In the genomic region with DNA sequence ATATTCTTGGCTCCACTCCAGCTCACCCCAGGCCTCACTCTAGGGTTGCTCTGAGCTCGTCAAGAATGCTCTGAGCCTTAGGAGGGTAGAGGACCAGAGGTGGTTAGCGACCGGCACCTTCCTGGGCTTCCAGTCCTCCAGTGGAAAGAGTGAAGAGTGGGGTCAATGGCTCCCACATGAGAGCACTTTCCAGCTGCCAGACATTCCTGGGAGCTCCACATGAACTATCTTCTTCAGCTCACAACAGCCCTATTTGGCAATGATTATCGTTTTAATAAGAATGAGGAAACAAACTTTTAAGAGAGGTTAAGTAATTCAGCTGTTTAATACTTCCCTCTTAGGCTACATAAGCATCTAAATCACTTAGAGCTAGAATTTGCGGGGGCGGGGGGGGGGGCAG, we compare ENCODE assay signal across 27 cellular contexts.
DNase-seq lines count a peak whose midpoint lies in the region; ATAC-seq, FAIRE-seq and TF ChIP-seq lines count a peak whose summit lies in the region.
"Had no signal": no experiment of that assay in that cellular context is flagged by ENCODE, and none has a peak within 500 bp of the region (broad histone marks: within the 10 kb centered on the region; RNA-seq: fewer than 3 reads in every experiment).

No MANE protein-coding gene starts in this region.

- peaks cover 22% of the 10 kb centered on the region for H3K4me1 Mint-ChIP-seq in nephron
- H3K4me1 Mint-ChIP-seq: activated T-helper 17 cell treated with anti-CD3 and anti-CD28 coated beads, Interleukin-2, amount 50 U/mL, for 72 hours; CD8-positive, alpha-beta memory T cell; central memory CD8-positive, alpha-beta T cell had no signal

- DNase-seq in BJ (ENCODE audit: low read depth) (peak; percentile 12), GM13976 (ENCODE audit: low spot score) (peak; percentile 0), K562 (ENCODE audit: extremely low read depth in 1 of 4, low spot score in 3 of 4) (no peak), NCI-H1092 treated with DMSO at 0.1 percent for 48 hours (lab: John Stamatoyannopoulos, UW) (no peak)
- no peak for DNase-seq in activated CD4-positive, alpha-beta T cell treated with anti-CD3 and anti-CD28 coated beads for 48 hours
- DNase-seq: activated CD4-positive, alpha-beta T cell treated with anti-CD3 and anti-CD28 coated beads, Interleukin-2, amount 50 U/mL, for 48 hours; activated CD4-positive, CD25-positive, alpha-beta regulatory T cell; activated CD8-positive, alpha-beta memory T cell treated with anti-CD3 and anti-CD28 coated beads, Interleukin-2, amount 50 U/mL, for 48 hours; CD8-positive, alpha-beta memory T cell; dorsolateral prefrontal cortex; foreskin keratinocyte; GF-D8; left ventricle myocardium superior; NCI-H748 treated with DMSO at 0.1 percent for 48 hours; PC-9; Right ventricle myocardium superior; stimulated activated CD4-positive, alpha-beta T cell treated with anti-CD3 and anti-CD28 coated beads, Interleukin-4, amount 100 ng/mL, for 24 hours; stimulated activated naive CD8-positive, alpha-beta T cell treated with anti-CD3 and anti-CD28 coated beads, Interleukin-15, Interleukin-2, amounts not matched to agents 100 U/mL and 50 U/mL, for 24 hours; SW 1271 had no signal

- H2AFZ ChIP-seq in K562 (ENCODE audit: low read depth, low read length), result no peak overlapping the region
- H2AFZ ChIP-seq: PC-9 had no signal

- H3K27ac Mint-ChIP-seq in nephron, result peak overlapping the region; percentile 46 to 85 (median 83)
- H3K27ac Mint-ChIP-seq: activated naive CD4-positive, alpha-beta T cell treated with anti-CD3 and anti-CD28 coated beads, Interleukin-2, amount 50 U/mL, for 72 hours; activated T-helper 17 cell treated with anti-CD3 and anti-CD28 coated beads, Interleukin-2, amount 50 U/mL, for 72 hours; CD8-positive, alpha-beta memory T cell; natural killer cell treated with Interleukin-12 subunit alpha and Interleukin-12 subunit beta and Interleukin-15 and Interleukin-18, amount 100 ng/mL, for 72 hours had no signal

- intact Hi-C loops in K562 (cut with micrococcal nuclease), result no loop called here

- peaks cover 3% of the 10 kb centered on the region for H3K27me3 Mint-ChIP-seq in nephron (ENCODE audit: low read depth)
- H3K27me3 Mint-ChIP-seq: activated T-helper 17 cell treated with anti-CD3 and anti-CD28 coated beads, Interleukin-2, amount 50 U/mL, for 72 hours; central memory CD8-positive, alpha-beta T cell had no signal

- H3K9me3 Mint-ChIP-seq in nephron, result no peaks in the 10 kb centered on the region
- H3K9me3 Mint-ChIP-seq: activated T-helper 17 cell treated with anti-CD3 and anti-CD28 coated beads, Interleukin-2, amount 50 U/mL, for 72 hours; CD8-positive, alpha-beta memory T cell; central memory CD8-positive, alpha-beta T cell; natural killer cell treated with Interleukin-12 subunit alpha and Interleukin-12 subunit beta and Interleukin-15 and Interleukin-18, amount 100 ng/mL, for 72 hours had no signal

- H3K4me3 Mint-ChIP-seq in nephron, result no peak overlapping the region
- H3K4me3 Mint-ChIP-seq: activated T-helper 17 cell treated with anti-CD3 and anti-CD28 coated beads, Interleukin-2, amount 50 U/mL, for 72 hours; CD8-positive, alpha-beta memory T cell; central memory CD8-positive, alpha-beta T cell; natural killer cell treated with Interleukin-12 subunit alpha and Interleukin-12 subunit beta and Interleukin-15 and Interleukin-18, amount 100 ng/mL, for 72 hours had no signal

- in situ Hi-C loops in GM13976 (cut with MboI; ENCODE audit: low sequenced_read_pairs, unreplicated experiment), result no loop called here
- in situ Hi-C loops in K562 (cut with MboI), result no loop called here

- no peak overlapping the region for H3K27ac ChIP-seq in K562 (ENCODE audit: extremely low read depth, low read depth, low read length)
- H3K27ac ChIP-seq: ascending aorta, dorsolateral prefrontal cortex, foreskin keratinocyte, PC-9, right atrium auricular region had no signal

- no peak for ATAC-seq in K562
- no peak for ATAC-seq in GM18870 (IDR thresholded peaks at IDR 0.05; ENCODE audit: unreplicated experiment)
- ATAC-seq: activated naive CD4-positive, alpha-beta T cell treated with anti-CD3 and anti-CD28 coated beads, Interleukin-2, amount 50 U/mL, for 72 hours; activated T-helper 17 cell treated with anti-CD3 and anti-CD28 coated beads, Interleukin-2, amount 50 U/mL, for 72 hours; foreskin keratinocyte; left ventricle myocardium superior; stimulated activated naive CD8-positive, alpha-beta T cell treated with anti-CD3 and anti-CD28 coated beads, Interleukin-15, Interleukin-2, amounts not matched to agents 100 U/mL and 50 U/mL, for 24 hours had no signal

- no peaks in the 10 kb centered on the region for H3K9me3 ChIP-seq in K562 (replicated peaks; ENCODE audit: control insufficient read depth, insufficient read depth, low read depth, low read length)
- H3K9me3 ChIP-seq: ascending aorta, right atrium auricular region had no signal

- no peak for TF ChIP-seq EP300 in K562 (IDR thresholded peaks at IDR 0.05; ENCODE audit: low read length)

- CTCF ChIA-PET in BJ (lab: Yijun Ruan, JAX), result interaction anchor here (0.6 to 1.0 kb wide), 3 partner anchors 80 to 306 kb away, joined by 3 read pairs; no protein-coding TSS in a partner anchor
- CTCF ChIA-PET in K562 (lab: Yijun Ruan, JAX; ENCODE audit: low intra/inter-chr PET ratio), result no interaction called here

- POLR2A ChIA-PET in BJ (lab: Charles Lee) (no interaction called here), K562 (lab: Yijun Ruan, JAX) (interaction anchor here (1.0 kb wide), 1 partner anchor 9 kb away, joined by 4 read pairs; no protein-coding TSS in a partner anchor)

- 1% methylated on average over 4 of the region's 6 CpGs for WGBS in K562 (ENCODE audit: insufficient coverage, low coverage, missing lambda C conversion rate)

- H3K27me3 ChIP-seq in BJ (ENCODE audit: control insufficient read depth, insufficient read depth, low read length), result no peaks in the 10 kb centered on the region
- H3K27me3 ChIP-seq in K562 (ENCODE audit: control insufficient read depth in 2 of 2, insufficient read depth in 2 of 2, low read length in 2 of 2), result peaks cover 0 to 6% of the 10 kb centered on the region in 2 experiments; a peak in 2 of 5 replicates
- H3K27me3 ChIP-seq: ascending aorta, dorsolateral prefrontal cortex, foreskin keratinocyte, right atrium auricular region had no signal

- H3K4me1 ChIP-seq in K562 (replicated peaks in 1 of 2; ENCODE audit: control insufficient read depth in 2 of 2, insufficient read depth in 2 of 2, low read length in 2 of 2), result no peaks in the 10 kb centered on the region
- H3K4me1 ChIP-seq: ascending aorta, foreskin keratinocyte, right atrium auricular region had no signal

- no peak overlapping the region for H3K9ac ChIP-seq in K562 (ENCODE audit: insufficient read depth in 1 of 2, low read depth in 2 of 2, low read length in 2 of 2)

- no TSS peak for BruUV-seq in K562 (replicated peaks; lab: Mats Ljungman, UMichigan)

- H3K36me3 Mint-ChIP-seq in nephron (ENCODE audit: low read depth), result peaks cover 7% of the 10 kb centered on the region
- H3K36me3 Mint-ChIP-seq: natural killer cell treated with Interleukin-12 subunit alpha and Interleukin-12 subunit beta and Interleukin-15 and Interleukin-18, amount 100 ng/mL, for 72 hours had no signal

- no peak overlapping the region for H3K4me2 ChIP-seq in K562 (ENCODE audit: insufficient read depth, low read length)
- H3K4me2 ChIP-seq: PC-9 had no signal

- H3K36me3 ChIP-seq in BJ (ENCODE audit: control insufficient read depth, insufficient read depth, low read length) (no peaks in the 10 kb centered on the region), K562 (ENCODE audit: control insufficient read depth, insufficient read depth, low read length) (no peaks in the 10 kb centered on the region)
- H3K36me3 ChIP-seq: right atrium auricular region had no signal

- H3K79me2 ChIP-seq in K562 (ENCODE audit: control insufficient read depth, insufficient read depth, low read length), result no peaks in the 10 kb centered on the region

- H3K4me3 ChIP-seq in BJ (ENCODE audit: low read depth, low read length) (no peak overlapping the region), K562 (no peak overlapping the region)
- H3K4me3 ChIP-seq: ascending aorta, dorsolateral prefrontal cortex, PC-9, right atrium auricular region had no signal

- FAIRE-seq in K562 (lab: Jason Lieb, UNC), result no peak

- no peak for TF ChIP-seq POLR2A in K562 (conservative IDR thresholded peaks at IDR 0.05)

- TF ChIP-seq RAD21 in K562 (CRISPR knock-in tag; conservative IDR thresholded peaks at IDR 0.05 in 1 of 2, IDR thresholded peaks at IDR 0.05 in 1 of 2), result no peak

- no peak for TF ChIP-seq CTCF in BJ (IDR thresholded peaks at IDR 0.05; ENCODE audit: insufficient read depth, low read depth, low read length)
- no peak for TF ChIP-seq CTCF in GM13976 (IDR thresholded peaks at IDR 0.05; ENCODE audit: borderline replicate concordance, control extremely low read depth, extremely low read depth, insufficient read depth, missing control alignments)
- no peak for TF ChIP-seq CTCF in K562 (IDR thresholded peaks at IDR 0.05 in 2 of 3, conservative IDR thresholded peaks at IDR 0.05 in 1 of 3; ENCODE audit: insufficient read depth in 2 of 3, low read depth in 1 of 3, low read length in 3 of 3)
- TF ChIP-seq CTCF in nephron (IDR thresholded peaks at IDR 0.05; ENCODE audit: unreplicated experiment in 3 of 3), result no peak

- H3K9me1 ChIP-seq in K562 (ENCODE audit: control insufficient read depth, insufficient read depth, low read length), result no peaks in the 10 kb centered on the region

- H4K20me1 ChIP-seq in K562 (replicated peaks; ENCODE audit: control insufficient read depth, insufficient read depth, low read length), result no peaks in the 10 kb centered on the region

TF ChIP-seq in K562, 482 proteins besides CTCF, POLR2A, EP300 and RAD21:
- peak; percentile 36; the same call in 1 of the 2 replicates for TF ChIP-seq NFIC (IDR thresholded peaks at IDR 0.05)
- no peak for TF ChIP-seq MAFF (IDR thresholded peaks at IDR 0.05; ENCODE audit: low read length)

Comparison
In these comparisons a context has a peak if more than half of its experiments do, and no peak if none do; other contexts are left out.
1. DNase-seq: peak in BJ (single experiment) and GM13976 (single experiment); none in K562 (0 of 4), NCI-H1092 treated with DMSO at 0.1 percent for 48 hours (single experiment) and activated CD4-positive, alpha-beta T cell treated with anti-CD3 and anti-CD28 coated beads for 48 hours (single experiment).